Comparison of ENCODE assay signal across 18 cellular contexts in genomic region chr2:239094727-239095266, GRCh38.
"Had no signal": no experiment of that assay in that cellular context is flagged by ENCODE, and none has a peak within 500 bp of the region (broad histone marks: within the 10 kb centered on the region; RNA-seq: fewer than 3 reads in every experiment).

No MANE protein-coding gene starts in this region.

- H3K9me3 ChIP-seq: pancreas, spleen, thoracic aorta, transverse colon had no signal

- H3K9me3 Mint-ChIP-seq: dendritic cell treated with granulocyte-macrophage colony-stimulating factor and Interleukin-4, amounts not matched to agents 40 ng/mL and 50 ng/mL, for 4 days; effector memory CD8-positive, alpha-beta T cell; naive thymus-derived CD8-positive, alpha-beta T cell; neural crest cell; stimulated activated naive B cell treated with anti-CD40 and anti-IgM and Interleukin-4, amounts not matched to agents 10 μg/mL and 1 μg/mL and 100 μg/mL, for 72 hours; stimulated activated naive CD8-positive, alpha-beta T cell treated with anti-CD3 and anti-CD28 coated beads, Interleukin-15, amount 100 ng/mL, for 72 hours had no signal

- H3K4me3 ChIP-seq: pancreas, spleen, thoracic aorta, transverse colon had no signal

- H3K27ac Mint-ChIP-seq: dendritic cell treated with granulocyte-macrophage colony-stimulating factor and Interleukin-4, amounts not matched to agents 40 ng/mL and 50 ng/mL, for 4 days; effector memory CD8-positive, alpha-beta T cell; progenitor cell of endocrine pancreas; stimulated activated naive B cell treated with anti-CD40 and anti-IgM and Interleukin-4, amounts not matched to agents 10 μg/mL and 1 μg/mL and 100 μg/mL, for 72 hours had no signal

- H3K4me3 Mint-ChIP-seq: dendritic cell treated with granulocyte-macrophage colony-stimulating factor and Interleukin-4, amounts not matched to agents 40 ng/mL and 50 ng/mL, for 4 days; effector memory CD8-positive, alpha-beta T cell; naive thymus-derived CD8-positive, alpha-beta T cell; neural crest cell; stimulated activated naive B cell treated with anti-CD40 and anti-IgM and Interleukin-4, amounts not matched to agents 10 μg/mL and 1 μg/mL and 100 μg/mL, for 72 hours; stimulated activated naive CD8-positive, alpha-beta T cell treated with anti-CD3 and anti-CD28 coated beads, Interleukin-15, amount 100 ng/mL, for 72 hours had no signal

- H3K27me3 ChIP-seq: foreskin keratinocyte, pancreas, spleen, transverse colon had no signal

- H3K27ac ChIP-seq: foreskin keratinocyte, pancreas, spleen, thoracic aorta, transverse colon had no signal

- H3K36me3 ChIP-seq: pancreas, transverse colon had no signal

- DNase-seq: effector memory CD8-positive, alpha-beta T cell; foreskin keratinocyte; left colon; mesendoderm; naive thymus-derived CD8-positive, alpha-beta T cell; occipital lobe; spleen; stimulated activated CD4-positive, alpha-beta T cell treated with anti-CD3 and anti-CD28 coated beads, Interleukin-2, amount 100 ng/mL, for 24 hours; stimulated activated CD4-positive, alpha-beta T cell treated with anti-CD3 and anti-CD28 coated beads, Interleukin-4, amount 100 ng/mL, for 4 hours; stimulated activated naive B cell treated with anti-CD40 and anti-IgM and Interleukin-4, amounts not matched to agents 10 μg/mL and 1 μg/mL and 100 μg/mL, for 72 hours; stimulated activated naive CD8-positive, alpha-beta T cell treated with anti-CD3 and anti-CD28 coated beads, Interleukin-15, amount 100 ng/mL, for 72 hours; substantia nigra; transverse colon had no signal

- H3K27me3 Mint-ChIP-seq: dendritic cell treated with granulocyte-macrophage colony-stimulating factor and Interleukin-4, amounts not matched to agents 40 ng/mL and 50 ng/mL, for 4 days; effector memory CD8-positive, alpha-beta T cell; naive thymus-derived CD8-positive, alpha-beta T cell; progenitor cell of endocrine pancreas; stimulated activated naive B cell treated with anti-CD40 and anti-IgM and Interleukin-4, amounts not matched to agents 10 μg/mL and 1 μg/mL and 100 μg/mL, for 72 hours; stimulated activated naive CD8-positive, alpha-beta T cell treated with anti-CD3 and anti-CD28 coated beads, Interleukin-15, amount 100 ng/mL, for 72 hours had no signal

- H3K4me1 ChIP-seq: foreskin keratinocyte, pancreas, spleen, transverse colon had no signal

- H3K4me1 Mint-ChIP-seq: naive thymus-derived CD8-positive, alpha-beta T cell; stimulated activated naive B cell treated with anti-CD40 and anti-IgM and Interleukin-4, amounts not matched to agents 10 μg/mL and 1 μg/mL and 100 μg/mL, for 72 hours; stimulated activated naive CD8-positive, alpha-beta T cell treated with anti-CD3 and anti-CD28 coated beads, Interleukin-15, amount 100 ng/mL, for 72 hours had no signal
